ENCODE assay signal across 1 cellular context in the genomic region with DNA sequence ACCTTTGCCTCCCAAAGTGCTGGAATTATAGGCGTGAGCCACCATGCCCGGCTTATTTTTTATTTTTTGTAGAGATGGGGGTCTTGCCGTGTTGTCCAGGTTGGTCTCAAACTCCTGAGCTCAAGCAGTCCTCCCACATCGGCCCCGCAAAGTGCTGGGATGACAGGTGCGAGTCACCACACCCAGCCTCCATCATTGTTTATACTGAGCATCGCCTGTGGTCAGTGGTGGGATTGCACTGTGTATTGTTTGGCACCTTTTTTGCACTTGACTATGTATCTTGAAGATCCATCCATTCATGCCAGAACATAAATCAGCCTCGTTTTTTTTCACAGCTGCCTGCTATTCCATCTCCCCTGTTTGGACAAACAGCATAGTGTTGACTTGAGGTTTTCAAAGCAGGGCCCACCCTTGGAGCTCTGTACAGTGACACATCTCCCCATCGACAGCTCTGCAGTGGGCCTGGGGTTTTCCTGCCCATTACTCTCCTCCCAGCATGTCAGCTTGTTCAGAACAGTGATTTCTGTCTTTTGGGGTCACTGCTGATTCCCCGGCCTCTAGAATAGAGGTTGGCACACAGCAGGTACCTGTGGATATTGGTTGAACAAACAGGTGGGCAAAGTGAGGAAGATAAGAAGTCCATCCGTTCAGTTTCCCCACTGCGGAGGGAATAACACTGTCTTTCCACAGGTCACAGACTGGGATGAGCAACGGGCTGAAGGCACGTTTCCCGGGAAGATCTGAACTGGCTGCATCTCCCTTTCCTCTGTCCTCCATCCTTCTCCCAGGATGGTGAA.
TF ChIP-seq lines count a peak whose summit lies in the region.

No MANE protein-coding gene starts in this region.

TF ChIP-seq in H1, 55 proteins besides CTCF, POLR2A, EP300 and RAD21:
- TF ChIP-seq TCF12 (IDR thresholded peaks at IDR 0.05; ENCODE audit: low read depth, low read length) (no peak), RXRA (IDR thresholded peaks at IDR 0.05; ENCODE audit: insufficient read depth, low read depth, low read length) (no peak), SUZ12 (IDR thresholded peaks at IDR 0.05; ENCODE audit: low read length) (no peak), JUN (IDR thresholded peaks at IDR 0.05; ENCODE audit: low read depth, low read length) (no peak), JUND (IDR thresholded peaks at IDR 0.05; ENCODE audit: low read length) (no peak), SIRT6 (IDR thresholded peaks at IDR 0.05; ENCODE audit: low read length) (no peak), EZH2 (IDR thresholded peaks at IDR 0.05; ENCODE audit: low read depth, low read length, severe bottlenecking) (no peak), ASH2L (IDR thresholded peaks at IDR 0.05; ENCODE audit: low read length) (no peak), HDAC6 (IDR thresholded peaks at IDR 0.05; ENCODE audit: low read depth, low read length) (no peak), ZNF274 (IDR thresholded peaks at IDR 0.05; ENCODE audit: borderline replicate concordance, extremely low read depth, low read length) (no peak), SAP30 (IDR thresholded peaks at IDR 0.05; ENCODE audit: insufficient read depth, insufficient replicate concordance, low read length) (no peak), TAF1 (IDR thresholded peaks at IDR 0.05; ENCODE audit: low read depth, low read length) (no peak)
TF ChIP-seq in H1: peak in this region for 0.
